ENCODE assay signal across 8 cellular contexts in the genomic region with DNA sequence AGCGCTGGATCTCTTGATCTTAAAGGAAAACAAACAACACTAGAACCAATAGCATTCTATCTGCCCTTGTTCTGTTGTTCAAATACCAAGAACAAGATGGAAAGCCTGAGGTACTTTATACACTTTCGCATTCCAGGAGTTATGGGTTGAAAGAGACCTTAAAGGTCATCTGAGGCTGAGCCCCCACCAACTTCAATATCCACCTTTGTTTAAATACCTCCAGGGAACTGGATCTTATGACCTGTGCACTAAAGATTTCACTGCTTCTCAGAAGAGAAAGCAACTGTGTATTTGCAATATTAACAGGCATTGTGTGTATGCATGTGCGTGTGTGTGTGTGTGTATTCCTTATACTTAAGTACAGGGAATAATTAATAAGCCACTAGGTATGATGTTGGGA.
"Had no signal": no experiment of that assay in that cellular context is flagged by ENCODE, and none has a peak within 500 bp of the region (broad histone marks: within the 10 kb centered on the region; RNA-seq: fewer than 3 reads in every experiment).

No MANE protein-coding gene starts in this region.

- H2AFZ ChIP-seq: GM23248 had no signal

- DNase-seq: GM23248, GOT3, H7, H9, HCEC 1CT, HFFc6 had no signal

- H3K36me3 ChIP-seq: HAP-1 had no signal

- H3K4me1 Mint-ChIP-seq: H9 had no signal

- H3K4me1 ChIP-seq: HAP-1 had no signal

- H3K4me3 Mint-ChIP-seq: H9, HFFc6 had no signal

- H3K4me3 ChIP-seq: GM23248, HAP-1 had no signal

- ATAC-seq: HCT116 had no signal

- H3K27ac ChIP-seq: GM23248 had no signal

- H3K9me3 Mint-ChIP-seq: H9 had no signal

- H3K27ac Mint-ChIP-seq: H9, HFFc6 had no signal
